Comparison of ENCODE assay signal across 20 cellular contexts in genomic region chr1:226529891-226530290, GRCh38. TPM values are rescaled to one million over a fixed set of nuclear protein-coding genes. Genes with fewer than 3 reads are reported as not detected.
A peak's percentile ranks its signal among the peaks of the same experiment; 100 is the strongest.
DNase-seq lines count a peak whose midpoint lies in the region; ATAC-seq, FAIRE-seq and TF ChIP-seq lines count a peak whose summit lies in the region.
"Had no signal": no experiment of that assay in that cellular context is flagged by ENCODE, and none has a peak within 500 bp of the region (broad histone marks: within the 10 kb centered on the region; RNA-seq: fewer than 3 reads in every experiment).

No MANE protein-coding gene starts in this region.

- 90% methylated on average over 7 of the region's 7 CpGs; no CpG with 5 or more reads in 1 of the 2 experiments for WGBS in H1 (ENCODE audit: extremely low coverage in 1 of 2, insufficient coverage in 1 of 2, insufficient read length in 1 of 2, insufficient replicate concordance in 2 of 2, low coverage in 1 of 2, low lambda C conversion rate in 2 of 2, missing lambda C conversion rate in 1 of 2), 2 experiments
- no CpG with 5 or more reads among the region's 7 CpGs for WGBS in neuronal stem cell (ENCODE audit: extremely low coverage in 2 of 2, insufficient read length in 2 of 2, insufficient replicate concordance in 1 of 2), 2 donors

- H3K27ac Mint-ChIP-seq in CD4-positive, alpha-beta T cell = no peak overlapping the region
- H3K27ac Mint-ChIP-seq in glutamatergic neuron (ENCODE audit: unreplicated experiment) = no peak overlapping the region
- H3K27ac Mint-ChIP-seq: CD8-positive, alpha-beta T cell had no signal

- H3K18ac ChIP-seq in H1 (ENCODE audit: extremely low read depth, low read length) = no peak overlapping the region
- peak overlapping the region; percentile 13 for H3K18ac ChIP-seq in neuronal stem cell (ENCODE audit: low read length)

- TF ChIP-seq EP300 in H1 (IDR thresholded peaks at IDR 0.05; ENCODE audit: borderline replicate concordance in 1 of 2, low read depth in 2 of 2, low read length in 2 of 2) = no peak

- no peak overlapping the region for H2BK5ac ChIP-seq in H1 (ENCODE audit: low read depth, low read length)
- H2BK5ac ChIP-seq in neuronal stem cell (ENCODE audit: low read length) = no peak overlapping the region

- H3K79me1 ChIP-seq in H1 (ENCODE audit: low read depth, low read length) = no peaks in the 10 kb centered on the region
- no peaks in the 10 kb centered on the region for H3K79me1 ChIP-seq in neuronal stem cell (ENCODE audit: low read depth, low read length)

- H2BK20ac ChIP-seq in H1 (ENCODE audit: low read length) = no peak overlapping the region

- no peak overlapping the region for H4K91ac ChIP-seq in H1 (replicated peaks; ENCODE audit: insufficient read length, low read length)
- no peak overlapping the region for H4K91ac ChIP-seq in neuronal stem cell (ENCODE audit: low read depth, low read length, poor library complexity)

- H2AFZ ChIP-seq in H1 (ENCODE audit: low read length) = no peak overlapping the region
- H2AFZ ChIP-seq in neuronal stem cell (ENCODE audit: low read length) = no peak overlapping the region

- H3K4me1 ChIP-seq in H1 (replicated peaks in 1 of 4; ENCODE audit: control insufficient read depth in 3 of 4, insufficient read depth in 4 of 4, low read length in 3 of 4) = peaks cover 0 to 3% (median 0%) of the 10 kb centered on the region in 4 experiments; a peak in 1 of 7 replicates
- H3K4me1 ChIP-seq in neuronal stem cell (ENCODE audit: control insufficient read depth in 2 of 2, insufficient read depth in 1 of 2, low read depth in 1 of 2, low read length in 2 of 2) = peaks cover 0 to 3% of the 10 kb centered on the region in 2 donors
- H3K4me1 ChIP-seq in skeletal muscle tissue (ENCODE audit: control insufficient read depth in 3 of 3, insufficient read depth in 3 of 3, low read length in 3 of 3) = peaks cover 3 to 19% (median 18%) of the 10 kb centered on the region in 3 donors
- H3K4me1 ChIP-seq: HAP-1 had no signal

- peak overlapping the region; percentile 62; the same call in 1 of the 2 replicates for H2BK15ac ChIP-seq in H1 (ENCODE audit: low read length)
- H2BK15ac ChIP-seq in neuronal stem cell (ENCODE audit: low read length) = no peak overlapping the region

- TF ChIP-seq CTCF in H1 (IDR thresholded peaks at IDR 0.05; ENCODE audit: control extremely low read depth in 1 of 3, insufficient read depth in 1 of 3, low read depth in 1 of 3, low read length in 3 of 3) (no peak), glutamatergic neuron (IDR thresholded peaks at IDR 0.05; ENCODE audit: partially characterized antibody, unreplicated experiment) (no peak)
- TF ChIP-seq CTCF in CD4-positive, alpha-beta T cell (IDR thresholded peaks at IDR 0.05) = no peak

- no peak for ATAC-seq in CD4-positive, alpha-beta T cell (ENCODE audit: poor library complexity)
- no peak for ATAC-seq in HG02610 (IDR thresholded peaks at IDR 0.05; ENCODE audit: unreplicated experiment)
- ATAC-seq: CD8-positive, alpha-beta T cell; GM12878 had no signal

- DNase-seq in H1 (ENCODE audit: low read depth in 1 of 2, low spot score in 2 of 2) = no peak
- peak; percentile 43 for DNase-seq in left kidney (ENCODE audit: low read depth, low spot score)
- no peak for DNase-seq in neuronal stem cell (ENCODE audit: low spot score)
- no peak for DNase-seq in CD4-positive, alpha-beta T cell
- DNase-seq in glutamatergic neuron = no peak
- DNase-seq: ACHN; Calu3; CD8-positive, alpha-beta T cell; DMS79 treated with DMSO at 0.1 percent for 48 hours; GF-D8 had no signal

- H3K27me3 ChIP-seq in H1 (replicated peaks in 1 of 4; ENCODE audit: control insufficient read depth in 3 of 4, extremely low read depth in 1 of 4, insufficient read depth in 3 of 4, low read length in 3 of 4) (no peaks in the 10 kb centered on the region; a peak in 1 of 7 replicates), neuronal stem cell (ENCODE audit: control insufficient read depth in 3 of 3, insufficient read depth in 3 of 3, low read depth in 1 of 3, low read length in 3 of 3) (peaks cover 0 to 14% (median 0%) of the 10 kb centered on the region in 3 experiments), skeletal muscle tissue (ENCODE audit: control insufficient read depth in 3 of 3, insufficient read depth in 3 of 3, low read length in 3 of 3) (no peaks in the 10 kb centered on the region)
- H3K27me3 ChIP-seq in CD4-positive, alpha-beta T cell (ENCODE audit: control insufficient read depth, insufficient read depth, low read length) = no peaks in the 10 kb centered on the region

- H3K14ac ChIP-seq in H1 (ENCODE audit: insufficient read length) (no peak overlapping the region), neuronal stem cell (ENCODE audit: low read length) (no peak overlapping the region)

- TF ChIP-seq POLR2A in H1 (IDR thresholded peaks at IDR 0.05; ENCODE audit: control extremely low read depth in 1 of 2, low read depth in 2 of 2, low read length in 2 of 2) = no peak

- H3K4ac ChIP-seq in H1 (replicated peaks; ENCODE audit: insufficient read length, low read depth, low read length) (no peak overlapping the region), neuronal stem cell (ENCODE audit: low read length) (no peak overlapping the region)

- H2BK120ac ChIP-seq in H1 (replicated peaks; ENCODE audit: low read depth, low read length) = no peak overlapping the region
- no peak overlapping the region for H2BK120ac ChIP-seq in neuronal stem cell (ENCODE audit: low read depth, low read length)

- intact Hi-C loops in CD4-positive, alpha-beta T cell (cut with DNase I, micrococcal nuclease) = no loop called here

- no peak overlapping the region for H3K56ac ChIP-seq in H1 (replicated peaks; ENCODE audit: insufficient read length, low read depth, low read length)

- H4K20me1 ChIP-seq in H1 (replicated peaks in 1 of 2; ENCODE audit: control insufficient read depth in 1 of 2, insufficient read depth in 2 of 2, low read length in 2 of 2) = no peaks in the 10 kb centered on the region

- no peak overlapping the region for H4K5ac ChIP-seq in H1 (ENCODE audit: insufficient read length, low read depth, low read length)

- no peaks in the 10 kb centered on the region for H3K36me3 Mint-ChIP-seq in CD4-positive, alpha-beta T cell (ENCODE audit: low read depth)
- H3K36me3 Mint-ChIP-seq in glutamatergic neuron (ENCODE audit: unreplicated experiment) = no peaks in the 10 kb centered on the region
- H3K36me3 Mint-ChIP-seq: CD8-positive, alpha-beta T cell had no signal

- no peak overlapping the region for H3K4me3 ChIP-seq in H1 (ENCODE audit: extremely low read depth in 1 of 4, insufficient read depth in 2 of 4, low read depth in 3 of 4, low read length in 4 of 4)
- H3K4me3 ChIP-seq in neuronal stem cell (ENCODE audit: low read length in 2 of 2) = no peak overlapping the region
- peak overlapping the region in 2 of 3 donors; percentile 13 to 57 for H3K4me3 ChIP-seq in skeletal muscle tissue (ENCODE audit: low read length in 3 of 3)
- H3K4me3 ChIP-seq: GM12878, HAP-1 had no signal

- no peak overlapping the region for H3K4me3 Mint-ChIP-seq in CD4-positive, alpha-beta T cell
- no peak overlapping the region for H3K4me3 Mint-ChIP-seq in glutamatergic neuron (ENCODE audit: unreplicated experiment)
- H3K4me3 Mint-ChIP-seq: CD8-positive, alpha-beta T cell had no signal

- H3K23me2 ChIP-seq in H1 (ENCODE audit: low read depth, low read length) = no peaks in the 10 kb centered on the region

- POLR2A ChIA-PET in H1 (lab: Charles Lee; ENCODE audit: partially characterized antibody) = interaction anchor here (1.8 kb wide), 1 partner anchor 10 kb away, joined by 4 read pairs; no protein-coding TSS in a partner anchor
- POLR2A ChIA-PET in CD4-positive, alpha-beta T cell (lab: Charles Lee) = no interaction called here

- H3K9me3 Mint-ChIP-seq in CD4-positive, alpha-beta T cell = no peaks in the 10 kb centered on the region
- no peaks in the 10 kb centered on the region for H3K9me3 Mint-ChIP-seq in glutamatergic neuron (ENCODE audit: unreplicated experiment)
- H3K9me3 Mint-ChIP-seq: CD8-positive, alpha-beta T cell had no signal

- H3K27ac ChIP-seq in H1 (ENCODE audit: low read depth, low read length) = no peak overlapping the region
- no peak overlapping the region for H3K27ac ChIP-seq in neuronal stem cell (replicated peaks; ENCODE audit: low read length)
- H3K27ac ChIP-seq in skeletal muscle tissue (ENCODE audit: low read depth, low read length) = peak overlapping the region; percentile 13
- H3K27ac ChIP-seq in CD4-positive, alpha-beta T cell (ENCODE audit: low read depth, low read length) = no peak overlapping the region
- H3K27ac ChIP-seq: C4-2B, HL-60 had no signal

- TF ChIP-seq RAD21 in H1 (IDR thresholded peaks at IDR 0.05 in 1 of 2, conservative IDR thresholded peaks at IDR 0.05 in 1 of 2; ENCODE audit: low read depth in 2 of 2, low read length in 2 of 2) = no peak

- CTCF ChIA-PET in H1 (lab: Charles Lee; ENCODE audit: partially characterized antibody) = interaction anchor here (1.6 kb wide), 1 partner anchor 13 kb away, joined by 3 read pairs; no protein-coding TSS in a partner anchor
- CTCF ChIA-PET in CD4-positive, alpha-beta T cell (lab: Charles Lee) = no interaction called here

- FAIRE-seq in H1 (lab: Jason Lieb, UNC) = no peak
- FAIRE-seq: A204.1, GM12878 had no signal

- H3K27me3 Mint-ChIP-seq in CD4-positive, alpha-beta T cell = peaks cover 15% of the 10 kb centered on the region
- H3K27me3 Mint-ChIP-seq in glutamatergic neuron (ENCODE audit: unreplicated experiment) = peaks cover 4% of the 10 kb centered on the region

- H3K9me3 ChIP-seq in H1 (ENCODE audit: insufficient read depth in 2 of 2, low read depth in 1 of 2, low read length in 1 of 2) = no peaks in the 10 kb centered on the region; a peak in 1 of 4 replicates
- no peaks in the 10 kb centered on the region for H3K9me3 ChIP-seq in neuronal stem cell (replicated peaks in 1 of 2; ENCODE audit: control insufficient read depth in 2 of 2, insufficient read depth in 1 of 2, low read depth in 1 of 2, low read length in 2 of 2)
- no peaks in the 10 kb centered on the region for H3K9me3 ChIP-seq in skeletal muscle tissue (ENCODE audit: control insufficient read depth in 3 of 3, low read length in 3 of 3)
- H3K9me3 ChIP-seq in CD4-positive, alpha-beta T cell (ENCODE audit: control insufficient read depth, low read length) = no peaks in the 10 kb centered on the region
- H3K9me3 ChIP-seq: HAP-1 had no signal

- 0 out of 2 replicates have a peak overlapping the region, but pooled peaks have one; percentile 1 for H2BK12ac ChIP-seq in H1 (ENCODE audit: low read depth, low read length)
- no peak overlapping the region for H2BK12ac ChIP-seq in neuronal stem cell (ENCODE audit: low read length)

- no peaks in the 10 kb centered on the region for H3K4me1 Mint-ChIP-seq in CD4-positive, alpha-beta T cell (ENCODE audit: low read depth)
- peaks cover 2% of the 10 kb centered on the region for H3K4me1 Mint-ChIP-seq in glutamatergic neuron (ENCODE audit: low read depth, unreplicated experiment)

- H2AK5ac ChIP-seq in H1 (ENCODE audit: low read depth, low read length) (no peak overlapping the region), neuronal stem cell (ENCODE audit: low read depth, low read length) (no peak overlapping the region)

- H3K36me3 ChIP-seq in H1 (ENCODE audit: control insufficient read depth in 2 of 4, insufficient read depth in 4 of 4, low read length in 3 of 4) = no peaks in the 10 kb centered on the region
- H3K36me3 ChIP-seq in neuronal stem cell (replicated peaks in 1 of 2; ENCODE audit: control insufficient read depth in 2 of 2, insufficient read depth in 2 of 2, low read length in 2 of 2) = no peaks in the 10 kb centered on the region
- no peaks in the 10 kb centered on the region for H3K36me3 ChIP-seq in skeletal muscle tissue (ENCODE audit: control insufficient read depth in 3 of 3, insufficient read depth in 3 of 3, low read length in 3 of 3)
- H3K36me3 ChIP-seq: HAP-1 had no signal

- no peak overlapping the region for H3K9ac ChIP-seq in H1 (replicated peaks in 1 of 4; ENCODE audit: extremely low read depth in 1 of 4, low read depth in 3 of 4, low read length in 3 of 4)
- no peak overlapping the region for H3K9ac ChIP-seq in neuronal stem cell (ENCODE audit: low read depth, low read length, poor library complexity)
- H3K9ac ChIP-seq in skeletal muscle tissue (ENCODE audit: low read depth in 1 of 3, low read length in 3 of 3) = peak overlapping the region in 2 of 3 donors; percentile 33 to 51

- H3K23ac ChIP-seq in H1 (ENCODE audit: insufficient read length) (no peak overlapping the region), neuronal stem cell (ENCODE audit: low read depth, low read length, poor library complexity) (no peak overlapping the region)

- H3K79me2 ChIP-seq in H1 (ENCODE audit: control insufficient read depth in 1 of 2, insufficient read depth in 2 of 2, low read length in 2 of 2) = no peaks in the 10 kb centered on the region

- no peak overlapping the region for H3K4me2 ChIP-seq in H1 (ENCODE audit: insufficient read depth in 1 of 2, low read depth in 2 of 2, low read length in 2 of 2)
- H3K4me2 ChIP-seq in neuronal stem cell (ENCODE audit: insufficient read depth, low read length, poor library complexity, severe bottlenecking) = no peak overlapping the region

- H4K8ac ChIP-seq in H1 (ENCODE audit: extremely low read depth, insufficient read depth, low read length) = no peak overlapping the region
- no peak overlapping the region for H4K8ac ChIP-seq in neuronal stem cell (ENCODE audit: low read depth, low read length)

RNA-seq across cellular contexts. Expression of gene STUM, which starts 18.7 kb away (rescaled TPM):
- 1.2 and 1.3 TPM in 2 replicates for total RNA-seq in H1 (2021; fragmentation: NEBNext Ultra II Directional; extraction: Animal tissue kit (Norgen Biotek cat#: 25700))
- 0.76 and 0.85 TPM in 2 replicates for polyA plus RNA-seq in H1 (2011; rRNA removed)
- 1.1 TPM for polyA plus RNA-seq in H1 (2011; cell fraction: cytosol; rRNA removed)
- polyA plus RNA-seq in H1 (2011; cell fraction: nucleus; rRNA removed) = 3.4 TPM
- 0.66 to 0.97 TPM (median 0.83 TPM) in 4 replicates for polyA plus RNA-seq in H1 (2012, experiment 1 of 2)
- 0.45 TPM for polyA plus RNA-seq in H1 (2012, experiment 2 of 2)
- 0.55 TPM for polyA plus RNA-seq in H1 (2013, experiment 1 of 2)
- polyA plus RNA-seq in H1 (2013, experiment 2 of 2) = 0.53 TPM
- polyA minus RNA-seq in H1 (2011; rRNA and poly(A)+ RNA removed) = 0.61 and 0.66 TPM in 2 replicates
- 0.15 TPM for polyA minus RNA-seq in H1 (2011; cell fraction: cytosol; rRNA and poly(A)+ RNA removed)
- polyA minus RNA-seq in H1 (2011; cell fraction: nucleus; rRNA and poly(A)+ RNA removed) = 1.00 TPM
- 0.25 TPM for polyA plus RNA-seq in neuronal stem cell (2013, experiment 1 of 2)
- polyA plus RNA-seq in neuronal stem cell (2013, experiment 2 of 2) = 0.28 TPM
- total RNA-seq in skeletal muscle tissue (2.6 TPM), glutamatergic neuron (ENCODE audit: unreplicated experiment) (11.0 TPM)
- total RNA-seq in CD4-positive, alpha-beta T cell = not detected
- total RNA-seq: Calu3; CD8-positive, alpha-beta T cell; H4; HT1080 had no signal
- polyA plus RNA-seq: BJ had no signal

Comparison
In these comparisons a context has a peak if more than half of its experiments do, and no peak if none do; other contexts are left out.
1. H3K4me3 ChIP-seq: peak in skeletal muscle tissue (2 of 3); none in H1 (0 of 4) and neuronal stem cell (0 of 2).
2. H3K9ac ChIP-seq: peak in skeletal muscle tissue (2 of 3); none in H1 (0 of 4) and neuronal stem cell (single experiment).